8 cellular contexts compared by ENCODE assay signal in the genomic region with DNA sequence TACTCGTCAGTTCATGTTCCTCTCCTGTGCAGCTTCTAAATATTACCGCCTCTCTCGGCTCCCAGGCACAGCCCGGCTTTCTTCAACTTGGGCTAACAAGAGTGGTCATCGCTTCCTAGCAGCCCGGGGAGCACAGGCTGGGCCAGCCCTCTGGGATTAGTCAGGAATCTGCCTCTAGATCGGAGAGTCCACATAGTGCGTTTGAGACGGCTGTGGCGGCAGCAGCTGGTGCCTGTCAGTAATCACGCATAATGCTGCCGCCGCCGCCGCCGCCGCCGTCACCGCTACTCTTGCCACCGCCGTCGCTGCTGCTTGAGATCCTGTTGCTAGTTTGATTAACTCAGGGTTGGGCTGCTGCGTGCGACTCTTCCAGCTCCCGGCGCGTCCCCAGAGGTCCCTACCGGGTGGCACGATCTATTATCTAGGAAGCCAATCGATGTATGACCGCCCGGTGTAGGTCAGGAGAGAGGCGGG. TPM values are rescaled to one million over a fixed set of nuclear protein-coding genes. Genes with fewer than 3 reads are reported as not detected.
DNase-seq lines count a peak whose midpoint lies in the region; ATAC-seq and TF ChIP-seq lines count a peak whose summit lies in the region.

Gene RXRG, minus strand, starts transcription at position 230 of the 474 bp plus-strand sequence. CDS start 233 bp downstream, outside the sequence.

- in situ Hi-C loops in GM23248 (cut with MboI): no loop called here

- H3K36me3 ChIP-seq in GM23248 (ENCODE audit: low read depth) (no peaks in the 10 kb centered on the region), NT2/D1 (ENCODE audit: insufficient read depth, insufficient read length, low read length) (no peaks in the 10 kb centered on the region)

- H3K4me3 ChIP-seq in GM23248 (no peak within 1 kb of the TSS), NT2/D1 (ENCODE audit: insufficient read length, low read depth) (peak within 1 kb of the TSS; percentile 15)

- H3K27me3 ChIP-seq in GM23248 (replicated peaks; ENCODE audit: insufficient read depth) (peaks cover 42% of the 10 kb centered on the region), NT2/D1 (ENCODE audit: insufficient read depth, insufficient read length) (peaks cover 60% of the 10 kb centered on the region)

- no peak for ATAC-seq in HG02981 (IDR thresholded peaks at IDR 0.05; ENCODE audit: unreplicated experiment)
- ATAC-seq in HG02623 (IDR thresholded peaks at IDR 0.05; ENCODE audit: unreplicated experiment): no peak
- ATAC-seq in GM21528 (IDR thresholded peaks at IDR 0.05; ENCODE audit: low FRiP score, unreplicated experiment): no peak
- ATAC-seq in HG02571 (IDR thresholded peaks at IDR 0.05; ENCODE audit: unreplicated experiment): no peak

- no peak within 1 kb of the TSS for H3K27ac ChIP-seq in GM23248

- no peaks in the 10 kb centered on the region for H3K9me3 Mint-ChIP-seq in endothelial cell (ENCODE audit: unreplicated experiment)
- H3K9me3 Mint-ChIP-seq in nephron: no peaks in the 10 kb centered on the region

- H3K79me2 ChIP-seq in GM23248 (ENCODE audit: insufficient read depth): no peaks in the 10 kb centered on the region

- H3K9me3 ChIP-seq in GM23248 (ENCODE audit: low read depth): no peaks in the 10 kb centered on the region
- no peaks in the 10 kb centered on the region for H3K9me3 ChIP-seq in NT2/D1 (ENCODE audit: insufficient read depth, low read length)

- H3K4me1 Mint-ChIP-seq in endothelial cell (ENCODE audit: unreplicated experiment) (peaks cover 7% of the 10 kb centered on the region), nephron (peaks cover 41% of the 10 kb centered on the region)

- no peak within 1 kb of the TSS for H2AFZ ChIP-seq in GM23248

- no peaks in the 10 kb centered on the region for H3K9me2 ChIP-seq in GM23248 (ENCODE audit: insufficient read depth)

- no peak within 1 kb of the TSS for H3K4me2 ChIP-seq in GM23248 (ENCODE audit: unreplicated experiment)

- H3F3A ChIP-seq in GM23248 (ENCODE audit: insufficient read depth): no peaks in the 10 kb centered on the region

- H4K20me1 ChIP-seq in GM23248 (ENCODE audit: insufficient read depth): no peaks in the 10 kb centered on the region

- H3K36me3 Mint-ChIP-seq in endothelial cell (ENCODE audit: low read depth, unreplicated experiment) (no peaks in the 10 kb centered on the region), nephron (ENCODE audit: low read depth) (no peaks in the 10 kb centered on the region)

- no peak within 1 kb of the TSS for H3K9ac ChIP-seq in GM23248
- H3K9ac ChIP-seq in NT2/D1 (ENCODE audit: insufficient read length, low read depth): peak within 1 kb of the TSS; percentile 0

- 8 to 11% methylated on average over 33 of the region's 33 CpGs for WGBS in GM23248 (ENCODE audit: low coverage in 1 of 2, low lambda C conversion rate in 2 of 2, missing lambda C conversion rate in 2 of 2), 2 experiments

- H3K4me1 ChIP-seq in GM23248 (ENCODE audit: insufficient read depth) (no peaks in the 10 kb centered on the region), NT2/D1 (ENCODE audit: insufficient read depth, insufficient read length) (peaks cover 8% of the 10 kb centered on the region)

- TF ChIP-seq CTCF in endothelial cell (IDR thresholded peaks at IDR 0.05; ENCODE audit: unreplicated experiment) (no peak), nephron (IDR thresholded peaks at IDR 0.05; ENCODE audit: unreplicated experiment in 3 of 3) (no peak)

- H3K27me3 Mint-ChIP-seq in endothelial cell (ENCODE audit: unreplicated experiment) (peaks cover 8% of the 10 kb centered on the region), nephron (ENCODE audit: low read depth) (peaks cover 31% of the 10 kb centered on the region)

- peak; percentile 26 for DNase-seq in GM23248
- DNase-seq in NT2/D1 (ENCODE audit: low read depth, low spot score): peak; percentile 35
- DNase-seq in endothelial cell (ENCODE audit: low spot score): peak; percentile 53

- H3K4me3 Mint-ChIP-seq in endothelial cell (ENCODE audit: unreplicated experiment) (no peak within 1 kb of the TSS), nephron (peak within 1 kb of the TSS in 1 of 3 experiments; percentile 12)

- H3K27ac Mint-ChIP-seq in endothelial cell (ENCODE audit: unreplicated experiment): no peak within 1 kb of the TSS
- H3K27ac Mint-ChIP-seq in nephron: peak within 1 kb of the TSS in 2 of 3 experiments; percentile 33 to 46

RNA-seq across cellular contexts. Expression of gene RXRG, which starts in this region (rescaled TPM):
- total RNA-seq in GM23248 (2014; rRNA removed; shearing (Covaris generic)): not detected in 2 replicates
- polyA plus RNA-seq in GM23248 (2016; fragmentation: Nextera tagmentation; extraction: Ambion mirVana): 0.09 TPM in 1 of 2 replicates, not detected in the other
- total RNA-seq in endothelial cell (ENCODE audit: unreplicated experiment): not detected

Comparison
In these comparisons a context has a peak if more than half of its experiments do, and no peak if none do; other contexts are left out.
1. Peak in DNase-seq in GM23248; RNA of the gene not detected or under 1 TPM.
2. Peak in DNase-seq in endothelial cell; RNA of the gene not detected or under 1 TPM.